8 cellular contexts compared by ENCODE assay signal in genomic region chr7:116173051-116174028, GRCh38. TPM values are rescaled to one million over a fixed set of nuclear protein-coding genes. Genes with fewer than 3 reads are reported as not detected.
DNase-seq lines count a peak whose midpoint lies in the region; ATAC-seq, FAIRE-seq and TF ChIP-seq lines count a peak whose summit lies in the region.

No MANE protein-coding gene starts in this region.

- peak; percentile 65 for ATAC-seq in HCT116

- H3K27me3 Mint-ChIP-seq in activated CD4-positive, alpha-beta T cell treated with anti-CD3 and anti-CD28 coated beads, Interleukin-2, amount 10 ng/mL, durations not matched to agents 24 days and 14 days, result peaks cover 28% of the 10 kb centered on the region
- peaks cover 20% of the 10 kb centered on the region for H3K27me3 Mint-ChIP-seq in brain

- peaks cover 4% of the 10 kb centered on the region for H3K4me1 Mint-ChIP-seq in activated CD4-positive, alpha-beta T cell treated with anti-CD3 and anti-CD28 coated beads, Interleukin-2, amount 10 ng/mL, durations not matched to agents 24 days and 14 days
- H3K4me1 Mint-ChIP-seq in brain, result peaks cover 5% of the 10 kb centered on the region

- DNase-seq in activated CD4-positive, alpha-beta T cell treated with anti-CD3 and anti-CD28 coated beads, Interleukin-2, amount 10 ng/mL, durations not matched to agents 24 days and 14 days, result peak; percentile 78
- no peak for DNase-seq in activated CD4-positive, alpha-beta T cell treated with anti-CD3 and anti-CD28 coated beads for 48 hours
- DNase-seq in HCT116 (ENCODE audit: low read depth, low spot score) (peak; percentile 55), NCI-H345 treated with DMSO at 0.1 percent for 48 hours (lab: John Stamatoyannopoulos, UW; ENCODE audit: unreplicated experiment) (peak; percentile 41), kidney epithelial cell (ENCODE audit: low read depth) (no peak), urothelium cell line (ENCODE audit: low spot score) (peak; percentile 10)
- no peak for DNase-seq in stimulated activated CD4-positive, alpha-beta T cell treated with anti-CD3 and anti-CD28 coated beads, Interleukin-4, amount 100 ng/mL, for 4 hours

- H3K36me3 ChIP-seq in HCT116 (ENCODE audit: control insufficient read depth in 1 of 2, insufficient read depth in 2 of 2, low read length in 2 of 2), result no peaks in the 10 kb centered on the region
- H3K36me3 ChIP-seq in kidney epithelial cell (ENCODE audit: control insufficient read depth, insufficient read depth, low read length), result no peaks in the 10 kb centered on the region

- RAD21 ChIA-PET in HCT116 (lab: Charles Lee; ENCODE audit: low non-redundant PET in 1 of 2, low total read pairs in 2 of 2, uncharacterized antibody in 2 of 2, unreplicated experiment in 2 of 2), result interaction anchor here in 1 of 2 experiments (0.6 kb wide), 1 partner anchor 415 kb away, joined by 3 read pairs; no protein-coding TSS in a partner anchor

- H3K4me2 ChIP-seq in HCT116 (ENCODE audit: low read length), result no peak overlapping the region

- no peaks in the 10 kb centered on the region for H4K20me1 ChIP-seq in HCT116 (ENCODE audit: insufficient read depth)

- peak overlapping the region; percentile 83 for H2AFZ ChIP-seq in HCT116 (ENCODE audit: low read depth, low read length, poor library complexity, severe bottlenecking)

- BruUV-seq in HCT116 (replicated peaks; lab: Mats Ljungman, UMichigan), result no TSS peak

- TF ChIP-seq RAD21 in HCT116 (IDR thresholded peaks at IDR 0.05; ENCODE audit: low read depth), result peak; percentile 87

- H3K9me2 ChIP-seq in HCT116 (ENCODE audit: insufficient read depth), result no peaks in the 10 kb centered on the region

- no peak overlapping the region for H3K27ac ChIP-seq in HCT116 (ENCODE audit: low read depth, low read length)

- TF ChIP-seq CTCF in HCT116 (IDR thresholded peaks at IDR 0.05 in 2 of 3, conservative IDR thresholded peaks at IDR 0.05 in 1 of 3; ENCODE audit: borderline replicate concordance in 1 of 3, insufficient read depth in 1 of 3, low read depth in 2 of 3, low read length in 2 of 3) (peak; percentile 28 to 73 (median 64); a peak in 5 of 6 replicates), brain (conservative IDR thresholded peaks at IDR 0.05) (peak; percentile 77 to 80), kidney epithelial cell (IDR thresholded peaks at IDR 0.05; ENCODE audit: insufficient read depth, low read length, poor library complexity, severe bottlenecking) (peak; percentile 36)

- no peak overlapping the region for H3K4me3 ChIP-seq in HCT116 (replicated peaks in 1 of 2; ENCODE audit: low read depth in 1 of 2, low read length in 2 of 2)
- H3K4me3 ChIP-seq in kidney epithelial cell (ENCODE audit: low read depth, low read length), result no peak overlapping the region

- no peaks in the 10 kb centered on the region for H3K9me3 Mint-ChIP-seq in activated CD4-positive, alpha-beta T cell treated with anti-CD3 and anti-CD28 coated beads, Interleukin-2, amount 10 ng/mL, durations not matched to agents 24 days and 14 days
- peaks cover 5 to 14% (median 13%) of the 10 kb centered on the region in 5 experiments for H3K9me3 Mint-ChIP-seq in brain

- H3K79me2 ChIP-seq in HCT116 (ENCODE audit: insufficient read depth, low read length), result no peaks in the 10 kb centered on the region

- intact Hi-C loops in activated CD4-positive, alpha-beta T cell treated with anti-CD3 and anti-CD28 coated beads, Interleukin-2, amount 10 ng/mL, durations not matched to agents 24 days and 14 days (cut with micrococcal nuclease), result loop anchor here (1.0 to 10.0 kb wide), 5 partner anchors 36 to 635 kb away; partner anchors contain the start of gene CAV1
- intact Hi-C loops in HCT116 (cut with micrococcal nuclease), result loop anchor here (1.0 to 10.0 kb wide), 4 partner anchors 501 to 1499 kb away; partner anchors contain the start of gene MET

- FAIRE-seq in urothelium cell line (lab: Jason Lieb, UNC), result no peak

- no peak overlapping the region for H3K9ac ChIP-seq in HCT116 (ENCODE audit: low read length)

- CTCF ChIA-PET in HCT116 (lab: Charles Lee), result interaction anchor here (1.1 to 3.0 kb wide), 6 partner anchors 62 to 954 kb away, joined by 3 to 12 read pairs (median 5); no protein-coding TSS in a partner anchor

- H3K27ac Mint-ChIP-seq in activated CD4-positive, alpha-beta T cell treated with anti-CD3 and anti-CD28 coated beads, Interleukin-2, amount 10 ng/mL, durations not matched to agents 24 days and 14 days, result no peak overlapping the region
- H3K27ac Mint-ChIP-seq in brain, result no peak overlapping the region

- no peaks in the 10 kb centered on the region for H3K36me3 Mint-ChIP-seq in activated CD4-positive, alpha-beta T cell treated with anti-CD3 and anti-CD28 coated beads, Interleukin-2, amount 10 ng/mL, durations not matched to agents 24 days and 14 days (ENCODE audit: low read depth)
- H3K36me3 Mint-ChIP-seq in brain, result no peaks in the 10 kb centered on the region

- H3K4me1 ChIP-seq in HCT116 (ENCODE audit: control insufficient read depth in 1 of 2, insufficient read depth in 2 of 2, low read length in 2 of 2), result peaks cover 3 to 5% of the 10 kb centered on the region in 2 experiments; a peak in 1 of 4 replicates

- H3K27me3 ChIP-seq in HCT116 (ENCODE audit: insufficient read depth, low read length) (no peaks in the 10 kb centered on the region), kidney epithelial cell (ENCODE audit: control insufficient read depth, insufficient read depth, low read length) (no peaks in the 10 kb centered on the region)

- no peak overlapping the region for H3K4me3 Mint-ChIP-seq in activated CD4-positive, alpha-beta T cell treated with anti-CD3 and anti-CD28 coated beads, Interleukin-2, amount 10 ng/mL, durations not matched to agents 24 days and 14 days
- peak overlapping the region in 1 of 5 experiments; percentile 2 for H3K4me3 Mint-ChIP-seq in brain

- H3K9me3 ChIP-seq in HCT116 (ENCODE audit: control insufficient read depth in 1 of 2, insufficient read depth in 1 of 2, low read depth in 1 of 2, low read length in 2 of 2), result no peaks in the 10 kb centered on the region

- no peak for TF ChIP-seq POLR2A in HCT116 (IDR thresholded peaks at IDR 0.05; ENCODE audit: borderline replicate concordance, extremely low read depth, insufficient read depth, insufficient read length)

- POLR2A ChIA-PET in HCT116 (lab: Charles Lee), result no interaction called here

TF ChIP-seq in HCT116, 20 proteins besides CTCF, POLR2A, EP300 and RAD21:
- TF ChIP-seq EZH2phosphoT487 (IDR thresholded peaks at IDR 0.05; ENCODE audit: borderline replicate concordance) (no peak), EGR1 (IDR thresholded peaks at IDR 0.05; ENCODE audit: low read depth) (no peak), ZNF274 (IDR thresholded peaks at IDR 0.05; ENCODE audit: low read depth, low read length) (no peak), ELF1 (IDR thresholded peaks at IDR 0.05; ENCODE audit: borderline replicate concordance, low read depth) (no peak)

RNA-seq across cellular contexts. Expression of gene TES, which starts 37.0 kb away (rescaled TPM):
- 41.2 and 47.1 TPM in 2 replicates for total RNA-seq in activated CD4-positive, alpha-beta T cell treated with anti-CD3 and anti-CD28 coated beads, Interleukin-2, amount 10 ng/mL, durations not matched to agents 24 days and 14 days
- total RNA-seq in HCT116 (2021; ENCODE audit: unreplicated experiment) (129 TPM), kidney epithelial cell (269 and 282 TPM in 2 replicates)
- 122 and 129 TPM in 2 replicates for polyA plus RNA-seq in HCT116 (2012)
- 9.4 TPM for polyA plus RNA-seq in brain (ENCODE audit: insufficient read depth, low read depth, low replicate concordance)

Comparison
In these comparisons a context has a peak if more than half of its experiments do, and no peak if none do; other contexts are left out.
1. DNase-seq: peak in activated CD4-positive, alpha-beta T cell treated with anti-CD3 and anti-CD28 coated beads, Interleukin-2, amount 10 ng/mL, durations not matched to agents 24 days and 14 days (single experiment), HCT116 (single experiment), NCI-H345 treated with DMSO at 0.1 percent for 48 hours (single experiment) and urothelium cell line (single experiment); none in activated CD4-positive, alpha-beta T cell treated with anti-CD3 and anti-CD28 coated beads for 48 hours (single experiment), kidney epithelial cell (single experiment) and stimulated activated CD4-positive, alpha-beta T cell treated with anti-CD3 and anti-CD28 coated beads, Interleukin-4, amount 100 ng/mL, for 4 hours (0 of 2).
2. Peak in every context shown above with its lines, with median percentiles within 50 percentile points of each other: CTCF ChIP-seq.